ENCODE assay signal across 1 cellular context in the genomic region with DNA sequence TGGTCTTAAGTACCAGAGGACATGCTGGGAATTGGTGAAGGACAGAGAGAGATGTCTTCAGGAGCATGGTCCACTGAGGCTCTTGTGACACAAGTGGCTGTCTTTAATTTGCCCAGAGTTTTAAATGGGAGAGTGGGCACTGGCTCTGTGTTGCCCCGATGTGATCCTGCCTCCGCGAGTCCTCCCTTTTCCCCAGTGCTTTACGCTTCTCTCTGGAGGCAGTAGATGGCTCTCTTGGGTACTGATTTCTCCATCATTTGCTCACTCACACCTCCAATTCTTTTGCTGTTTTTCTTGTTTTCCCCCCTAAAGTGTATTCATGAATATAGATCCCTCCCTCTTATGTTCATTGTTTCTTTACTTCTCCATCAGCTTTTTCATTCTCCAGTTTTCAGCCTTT.
TF ChIP-seq lines count a peak whose summit lies in the region.

No MANE protein-coding gene starts in this region.

TF ChIP-seq in GM23338, 12 proteins besides CTCF, POLR2A, EP300 and RAD21 (continued from another document):
- TF ChIP-seq, protein P1, sequence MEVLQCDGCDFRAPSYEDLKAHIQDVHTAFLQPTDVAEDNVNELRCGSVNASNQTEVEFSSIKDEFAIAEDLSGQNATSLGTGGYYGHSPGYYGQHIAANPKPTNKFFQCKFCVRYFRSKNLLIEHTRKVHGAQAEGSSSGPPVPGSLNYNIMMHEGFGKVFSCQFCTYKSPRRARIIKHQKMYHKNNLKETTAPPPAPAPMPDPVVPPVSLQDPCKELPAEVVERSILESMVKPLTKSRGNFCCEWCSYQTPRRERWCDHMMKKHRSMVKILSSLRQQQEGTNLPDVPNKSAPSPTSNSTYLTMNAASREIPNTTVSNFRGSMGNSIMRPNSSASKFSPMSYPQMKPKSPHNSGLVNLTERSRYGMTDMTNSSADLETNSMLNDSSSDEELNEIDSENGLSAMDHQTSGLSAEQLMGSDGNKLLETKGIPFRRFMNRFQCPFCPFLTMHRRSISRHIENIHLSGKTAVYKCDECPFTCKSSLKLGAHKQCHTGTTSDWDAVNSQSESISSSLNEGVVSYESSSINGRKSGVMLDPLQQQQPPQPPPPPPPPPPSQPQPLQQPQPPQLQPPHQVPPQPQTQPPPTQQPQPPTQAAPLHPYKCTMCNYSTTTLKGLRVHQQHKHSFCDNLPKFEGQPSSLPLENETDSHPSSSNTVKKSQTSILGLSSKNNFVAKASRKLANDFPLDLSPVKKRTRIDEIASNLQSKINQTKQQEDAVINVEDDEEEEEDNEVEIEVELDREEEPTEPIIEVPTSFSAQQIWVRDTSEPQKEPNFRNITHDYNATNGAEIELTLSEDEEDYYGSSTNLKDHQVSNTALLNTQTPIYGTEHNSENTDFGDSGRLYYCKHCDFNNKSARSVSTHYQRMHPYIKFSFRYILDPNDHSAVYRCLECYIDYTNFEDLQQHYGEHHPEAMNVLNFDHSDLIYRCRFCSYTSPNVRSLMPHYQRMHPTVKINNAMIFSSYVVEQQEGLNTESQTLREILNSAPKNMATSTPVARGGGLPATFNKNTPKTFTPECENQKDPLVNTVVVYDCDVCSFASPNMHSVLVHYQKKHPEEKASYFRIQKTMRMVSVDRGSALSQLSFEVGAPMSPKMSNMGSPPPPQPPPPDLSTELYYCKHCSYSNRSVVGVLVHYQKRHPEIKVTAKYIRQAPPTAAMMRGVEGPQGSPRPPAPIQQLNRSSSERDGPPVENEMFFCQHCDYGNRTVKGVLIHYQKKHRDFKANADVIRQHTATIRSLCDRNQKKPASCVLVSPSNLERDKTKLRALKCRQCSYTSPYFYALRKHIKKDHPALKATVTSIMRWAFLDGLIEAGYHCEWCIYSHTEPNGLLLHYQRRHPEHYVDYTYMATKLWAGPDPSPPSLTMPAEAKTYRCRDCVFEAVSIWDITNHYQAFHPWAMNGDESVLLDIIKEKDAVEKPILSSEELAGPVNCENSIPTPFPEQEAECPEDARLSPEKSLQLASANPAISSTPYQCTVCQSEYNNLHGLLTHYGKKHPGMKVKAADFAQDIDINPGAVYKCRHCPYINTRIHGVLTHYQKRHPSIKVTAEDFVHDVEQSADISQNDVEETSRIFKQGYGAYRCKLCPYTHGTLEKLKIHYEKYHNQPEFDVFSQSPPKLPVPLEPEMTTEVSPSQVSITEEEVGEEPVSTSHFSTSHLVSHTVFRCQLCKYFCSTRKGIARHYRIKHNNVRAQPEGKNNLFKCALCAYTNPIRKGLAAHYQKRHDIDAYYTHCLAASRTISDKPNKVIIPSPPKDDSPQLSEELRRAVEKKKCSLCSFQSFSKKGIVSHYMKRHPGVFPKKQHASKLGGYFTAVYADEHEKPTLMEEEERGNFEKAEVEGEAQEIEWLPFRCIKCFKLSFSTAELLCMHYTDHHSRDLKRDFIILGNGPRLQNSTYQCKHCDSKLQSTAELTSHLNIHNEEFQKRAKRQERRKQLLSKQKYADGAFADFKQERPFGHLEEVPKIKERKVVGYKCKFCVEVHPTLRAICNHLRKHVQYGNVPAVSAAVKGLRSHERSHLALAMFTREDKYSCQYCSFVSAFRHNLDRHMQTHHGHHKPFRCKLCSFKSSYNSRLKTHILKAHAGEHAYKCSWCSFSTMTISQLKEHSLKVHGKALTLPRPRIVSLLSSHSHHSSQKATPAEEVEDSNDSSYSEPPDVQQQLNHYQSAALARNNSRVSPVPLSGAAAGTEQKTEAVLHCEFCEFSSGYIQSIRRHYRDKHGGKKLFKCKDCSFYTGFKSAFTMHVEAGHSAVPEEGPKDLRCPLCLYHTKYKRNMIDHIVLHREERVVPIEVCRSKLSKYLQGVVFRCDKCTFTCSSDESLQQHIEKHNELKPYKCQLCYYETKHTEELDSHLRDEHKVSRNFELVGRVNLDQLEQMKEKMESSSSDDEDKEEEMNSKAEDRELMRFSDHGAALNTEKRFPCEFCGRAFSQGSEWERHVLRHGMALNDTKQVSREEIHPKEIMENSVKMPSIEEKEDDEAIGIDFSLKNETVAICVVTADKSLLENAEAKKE (CRISPR knock-in tag; IDR thresholded peaks at IDR 0.05), result no peak
- TF ChIP-seq EZH2 (IDR thresholded peaks at IDR 0.05; ENCODE audit: low read depth, unreplicated experiment) (no peak), CREB1 (CRISPR knock-in tag; IDR thresholded peaks at IDR 0.05; ENCODE audit: low read depth) (no peak)
